18 cellular contexts compared by ENCODE assay signal in genomic region chr16:19307587-19308241, GRCh38. TPM values are rescaled to one million over a fixed set of nuclear protein-coding genes. Genes with fewer than 3 reads are reported as not detected.
DNase-seq lines count a peak whose midpoint lies in the region; ATAC-seq and TF ChIP-seq lines count a peak whose summit lies in the region.
"Had no signal": no experiment of that assay in that cellular context is flagged by ENCODE, and none has a peak within 500 bp of the region (broad histone marks: within the 10 kb centered on the region; RNA-seq: fewer than 3 reads in every experiment).

No MANE protein-coding gene starts in this region.

- no peaks in the 10 kb centered on the region for H3K4me1 Mint-ChIP-seq in activated CD4-positive, alpha-beta memory T cell treated with anti-CD3 and anti-CD28 coated beads for 36 hours (ENCODE audit: low read depth)
- no peaks in the 10 kb centered on the region for H3K4me1 Mint-ChIP-seq in activated CD4-positive, alpha-beta memory T cell treated with anti-CD3 and anti-CD28 coated beads, Interleukin-2, amount 10 ng/mL, durations not matched to agents 7 days and 5 days
- H3K4me1 Mint-ChIP-seq in activated CD8-positive, alpha-beta T cell treated with anti-CD3 and anti-CD28 coated beads for 36 hours (ENCODE audit: low read depth): no peaks in the 10 kb centered on the region
- H3K4me1 Mint-ChIP-seq in neural progenitor cell: peaks cover 12% of the 10 kb centered on the region

- no peak for ATAC-seq in activated CD8-positive, alpha-beta T cell treated with anti-CD3 and anti-CD28 coated beads for 36 hours
- ATAC-seq in Right ventricle myocardium inferior (no peak), HG03520 (IDR thresholded peaks at IDR 0.05; ENCODE audit: unreplicated experiment) (no peak)
- ATAC-seq: effector memory CD8-positive, alpha-beta T cell had no signal

- H3K36me3 Mint-ChIP-seq in activated CD4-positive, alpha-beta memory T cell treated with anti-CD3 and anti-CD28 coated beads for 36 hours: no peaks in the 10 kb centered on the region
- no peaks in the 10 kb centered on the region for H3K36me3 Mint-ChIP-seq in activated CD4-positive, alpha-beta memory T cell treated with anti-CD3 and anti-CD28 coated beads, Interleukin-2, amount 10 ng/mL, durations not matched to agents 7 days and 5 days (ENCODE audit: low read depth)
- H3K36me3 Mint-ChIP-seq in activated CD8-positive, alpha-beta T cell treated with anti-CD3 and anti-CD28 coated beads for 36 hours (ENCODE audit: low read depth): no peaks in the 10 kb centered on the region
- H3K36me3 Mint-ChIP-seq in neural progenitor cell: no peaks in the 10 kb centered on the region
- H3K36me3 Mint-ChIP-seq: activated naive CD8-positive, alpha-beta T cell had no signal

- H3K27ac ChIP-seq in Karpas-422 (ENCODE audit: low read length) (no peak overlapping the region), neural progenitor cell (no peak overlapping the region), uterus (no peak overlapping the region)
- H3K27ac ChIP-seq: parathyroid adenoma had no signal

- H3K27ac Mint-ChIP-seq in activated CD4-positive, alpha-beta memory T cell treated with anti-CD3 and anti-CD28 coated beads for 36 hours: no peak overlapping the region
- H3K27ac Mint-ChIP-seq in activated CD4-positive, alpha-beta memory T cell treated with anti-CD3 and anti-CD28 coated beads, Interleukin-2, amount 10 ng/mL, durations not matched to agents 7 days and 5 days: no peak overlapping the region
- no peak overlapping the region for H3K27ac Mint-ChIP-seq in activated CD8-positive, alpha-beta T cell treated with anti-CD3 and anti-CD28 coated beads for 36 hours
- H3K27ac Mint-ChIP-seq in neural progenitor cell: no peak overlapping the region
- H3K27ac Mint-ChIP-seq: activated naive CD8-positive, alpha-beta T cell; effector memory CD8-positive, alpha-beta T cell had no signal

- no peak for TF ChIP-seq POLR2A in uterus (IDR thresholded peaks at IDR 0.05)

- peak; percentile 12 for DNase-seq in activated CD4-positive, alpha-beta memory T cell treated with anti-CD3 and anti-CD28 coated beads for 36 hours
- no peak for DNase-seq in activated CD4-positive, alpha-beta memory T cell treated with anti-CD3 and anti-CD28 coated beads, Interleukin-2, amount 10 ng/mL, durations not matched to agents 7 days and 5 days
- peak; percentile 63 for DNase-seq in Karpas-422
- peak; percentile 5 for DNase-seq in activated CD8-positive, alpha-beta T cell treated with anti-CD3 and anti-CD28 coated beads for 36 hours
- peak; percentile 82 for DNase-seq in neural progenitor cell (ENCODE audit: low spot score)
- no peak for DNase-seq in Right ventricle myocardium inferior (ENCODE audit: missing footprints)
- no peak for DNase-seq in uterus
- DNase-seq: activated CD8-positive, alpha-beta memory T cell treated with anti-CD3 and anti-CD28 coated beads, Interleukin-2, amount 50 U/mL, for 48 hours; effector memory CD8-positive, alpha-beta T cell; foreskin fibroblast; NCI-H2081 treated with DMSO at 0.1 percent for 48 hours; NCI-H748 treated with DMSO at 0.1 percent for 48 hours had no signal

- H3F3A ChIP-seq in neural progenitor cell (ENCODE audit: low read depth): peaks cover 9% of the 10 kb centered on the region

- H3K9me3 Mint-ChIP-seq in activated CD4-positive, alpha-beta memory T cell treated with anti-CD3 and anti-CD28 coated beads for 36 hours: no peaks in the 10 kb centered on the region
- H3K9me3 Mint-ChIP-seq in activated CD4-positive, alpha-beta memory T cell treated with anti-CD3 and anti-CD28 coated beads, Interleukin-2, amount 10 ng/mL, durations not matched to agents 7 days and 5 days: no peaks in the 10 kb centered on the region
- H3K9me3 Mint-ChIP-seq in activated CD8-positive, alpha-beta T cell treated with anti-CD3 and anti-CD28 coated beads for 36 hours: no peaks in the 10 kb centered on the region
- H3K9me3 Mint-ChIP-seq in neural progenitor cell: peaks cover 4% of the 10 kb centered on the region
- H3K9me3 Mint-ChIP-seq: effector memory CD8-positive, alpha-beta T cell had no signal

- H2AFZ ChIP-seq in Karpas-422 (ENCODE audit: low read length) (no peak overlapping the region), neural progenitor cell (replicated peaks) (no peak overlapping the region)
- H2AFZ ChIP-seq: parathyroid adenoma had no signal

- POLR2A ChIA-PET in activated CD4-positive, alpha-beta memory T cell treated with anti-CD3 and anti-CD28 coated beads for 36 hours (lab: Charles Lee): no interaction called here
- POLR2A ChIA-PET in activated CD4-positive, alpha-beta memory T cell treated with anti-CD3 and anti-CD28 coated beads, Interleukin-2, amount 10 ng/mL, durations not matched to agents 7 days and 5 days (lab: Charles Lee): no interaction called here
- POLR2A ChIA-PET in activated CD8-positive, alpha-beta T cell treated with anti-CD3 and anti-CD28 coated beads for 36 hours (lab: Charles Lee): no interaction called here

- H3K27me3 ChIP-seq in Karpas-422 (ENCODE audit: low read length) (no peaks in the 10 kb centered on the region), neural progenitor cell (no peaks in the 10 kb centered on the region), uterus (no peaks in the 10 kb centered on the region)

- no peak overlapping the region for H3K4me3 Mint-ChIP-seq in activated CD4-positive, alpha-beta memory T cell treated with anti-CD3 and anti-CD28 coated beads for 36 hours
- H3K4me3 Mint-ChIP-seq in activated CD4-positive, alpha-beta memory T cell treated with anti-CD3 and anti-CD28 coated beads, Interleukin-2, amount 10 ng/mL, durations not matched to agents 7 days and 5 days: no peak overlapping the region
- no peak overlapping the region for H3K4me3 Mint-ChIP-seq in activated CD8-positive, alpha-beta T cell treated with anti-CD3 and anti-CD28 coated beads for 36 hours
- no peak overlapping the region for H3K4me3 Mint-ChIP-seq in neural progenitor cell
- H3K4me3 Mint-ChIP-seq: activated naive CD8-positive, alpha-beta T cell; effector memory CD8-positive, alpha-beta T cell had no signal

- H3K9me3 ChIP-seq in Karpas-422 (ENCODE audit: low read length): no peaks in the 10 kb centered on the region
- H3K9me3 ChIP-seq in neural progenitor cell (ENCODE audit: low read depth): no peaks in the 10 kb centered on the region
- no peaks in the 10 kb centered on the region for H3K9me3 ChIP-seq in uterus

- H3K9me2 ChIP-seq in Karpas-422 (replicated peaks; ENCODE audit: insufficient read depth, low read length): no peaks in the 10 kb centered on the region

- no peaks in the 10 kb centered on the region for H3K27me3 Mint-ChIP-seq in activated CD4-positive, alpha-beta memory T cell treated with anti-CD3 and anti-CD28 coated beads for 36 hours
- no peaks in the 10 kb centered on the region for H3K27me3 Mint-ChIP-seq in activated CD4-positive, alpha-beta memory T cell treated with anti-CD3 and anti-CD28 coated beads, Interleukin-2, amount 10 ng/mL, durations not matched to agents 7 days and 5 days
- peaks cover 2% of the 10 kb centered on the region for H3K27me3 Mint-ChIP-seq in activated CD8-positive, alpha-beta T cell treated with anti-CD3 and anti-CD28 coated beads for 36 hours
- H3K27me3 Mint-ChIP-seq in neural progenitor cell (ENCODE audit: insufficient read depth, low read depth): peaks cover 8% of the 10 kb centered on the region

- H3K79me2 ChIP-seq in Karpas-422 (ENCODE audit: low read length) (no peaks in the 10 kb centered on the region), neural progenitor cell (ENCODE audit: low read depth) (no peaks in the 10 kb centered on the region)
- H3K79me2 ChIP-seq: parathyroid adenoma had no signal

- CTCF ChIA-PET in activated CD4-positive, alpha-beta memory T cell treated with anti-CD3 and anti-CD28 coated beads for 36 hours (lab: Charles Lee): interaction anchor here (0.6 kb wide), 1 partner anchor 27 kb away, joined by 4 read pairs; no protein-coding TSS in a partner anchor
- CTCF ChIA-PET in activated CD4-positive, alpha-beta memory T cell treated with anti-CD3 and anti-CD28 coated beads, Interleukin-2, amount 10 ng/mL, durations not matched to agents 7 days and 5 days (lab: Charles Lee): no interaction called here
- CTCF ChIA-PET in activated CD8-positive, alpha-beta T cell treated with anti-CD3 and anti-CD28 coated beads for 36 hours (lab: Charles Lee): no interaction called here

- no peaks in the 10 kb centered on the region for H4K20me1 ChIP-seq in Karpas-422 (ENCODE audit: insufficient read depth, low read depth, low read length)
- H4K20me1 ChIP-seq in neural progenitor cell (ENCODE audit: low read depth): peaks cover 3% of the 10 kb centered on the region

- H3K4me3 ChIP-seq in Karpas-422 (ENCODE audit: low read length) (no peak overlapping the region), neural progenitor cell (no peak overlapping the region), uterus (no peak overlapping the region)
- H3K4me3 ChIP-seq: smooth muscle cell had no signal

- H3K9ac ChIP-seq in Karpas-422 (ENCODE audit: low read length): no peak overlapping the region
- no peak overlapping the region for H3K9ac ChIP-seq in neural progenitor cell
- H3K9ac ChIP-seq: parathyroid adenoma had no signal

- H3K4me2 ChIP-seq in Karpas-422 (ENCODE audit: low read depth, low read length, poor library complexity, severe bottlenecking) (no peak overlapping the region), neural progenitor cell (no peak overlapping the region)
- H3K4me2 ChIP-seq: smooth muscle cell had no signal

- intact Hi-C loops in activated CD4-positive, alpha-beta memory T cell treated with anti-CD3 and anti-CD28 coated beads for 36 hours (cut with micrococcal nuclease): no loop called here
- intact Hi-C loops in activated CD8-positive, alpha-beta T cell treated with anti-CD3 and anti-CD28 coated beads for 36 hours (cut with micrococcal nuclease): no loop called here
- intact Hi-C loops in Right ventricle myocardium inferior (cut with DNase I): no loop called here
- intact Hi-C loops in uterus (cut with DNase I; ENCODE audit: low total_unique reads): no loop called here

- H3K36me3 ChIP-seq in Karpas-422 (ENCODE audit: insufficient read depth, low read length) (no peaks in the 10 kb centered on the region), neural progenitor cell (no peaks in the 10 kb centered on the region), uterus (no peaks in the 10 kb centered on the region)

- H3K4me1 ChIP-seq in Karpas-422 (ENCODE audit: low read length) (no peaks in the 10 kb centered on the region), neural progenitor cell (peaks cover 16% of the 10 kb centered on the region), uterus (no peaks in the 10 kb centered on the region)
- H3K4me1 ChIP-seq: parathyroid adenoma had no signal

- TF ChIP-seq CTCF in activated CD8-positive, alpha-beta T cell treated with anti-CD3 and anti-CD28 coated beads for 36 hours (IDR thresholded peaks at IDR 0.05): no peak
- TF ChIP-seq CTCF in neural progenitor cell (IDR thresholded peaks at IDR 0.05): no peak
- TF ChIP-seq CTCF in uterus (IDR thresholded peaks at IDR 0.05): no peak

RNA-seq across cellular contexts. Expression of gene CLEC19A, which starts 22.2 kb away (rescaled TPM):
- not detected for total RNA-seq in activated CD4-positive, alpha-beta memory T cell treated with anti-CD3 and anti-CD28 coated beads for 36 hours
- not detected for total RNA-seq in activated CD4-positive, alpha-beta memory T cell treated with anti-CD3 and anti-CD28 coated beads, Interleukin-2, amount 10 ng/mL, durations not matched to agents 7 days and 5 days
- total RNA-seq in Karpas-422 (2014; rRNA removed; shearing (Covaris generic); ENCODE audit: low replicate concordance): not detected in 2 replicates
- not detected for total RNA-seq in activated CD8-positive, alpha-beta T cell treated with anti-CD3 and anti-CD28 coated beads for 36 hours
- total RNA-seq in neural progenitor cell (ENCODE audit: low replicate concordance) (1.9 and 8.2 TPM in 2 replicates), Right ventricle myocardium inferior (not detected), uterus (not detected)
- total RNA-seq: cardiac septum, mononuclear cell, smooth muscle cell had no signal

Comparison
In these comparisons a context has a peak if more than half of its experiments do, and no peak if none do; other contexts are left out.
1. DNase-seq: peak in activated CD4-positive, alpha-beta memory T cell treated with anti-CD3 and anti-CD28 coated beads for 36 hours (single experiment), Karpas-422 (single experiment), activated CD8-positive, alpha-beta T cell treated with anti-CD3 and anti-CD28 coated beads for 36 hours (single experiment) and neural progenitor cell (single experiment); none in activated CD4-positive, alpha-beta memory T cell treated with anti-CD3 and anti-CD28 coated beads, Interleukin-2, amount 10 ng/mL, durations not matched to agents 7 days and 5 days (single experiment), Right ventricle myocardium inferior (single experiment) and uterus (0 of 2).